In genomic region chrX:153430796-153431195, GRCh38 we compare ENCODE assay signal across 34 cellular contexts. TPM values are rescaled to one million over a fixed set of nuclear protein-coding genes. Genes with fewer than 3 reads are reported as not detected.
"Had no signal": no experiment of that assay in that cellular context is flagged by ENCODE, and none has a peak within 500 bp of the region (broad histone marks: within the 10 kb centered on the region; RNA-seq: fewer than 3 reads in every experiment).

No MANE protein-coding gene starts in this region.

- H3K9me3 ChIP-seq: neutrophil, ovary, prostate gland, right lobe of liver, thoracic aorta, thyroid gland, tibial nerve had no signal

- ATAC-seq: naive thymus-derived CD8-positive, alpha-beta T cell; natural killer cell treated with Interleukin-12 subunit alpha and Interleukin-12 subunit beta and Interleukin-15 and Interleukin-18, amount 100 ng/mL, for 72 hours; right cardiac atrium; right lobe of liver; stimulated activated effector memory CD8-positive, alpha-beta T cell treated with anti-CD3 and anti-CD28 coated beads, Interleukin-12 subunit alpha, Interleukin-12 subunit beta, amount 100 ng/mL, for 72 hours; stimulated activated naive B cell treated with anti-CD40 and anti-IgM and Interleukin-4, amounts not matched to agents 10 μg/mL and 1 μg/mL and 100 μg/mL, for 72 hours had no signal

- H3K4me2 ChIP-seq: smooth muscle cell had no signal

- H3K36me3 ChIP-seq: neutrophil, ovary, prostate gland, right lobe of liver, spleen, stomach, thoracic aorta, thyroid gland, tibial nerve, upper lobe of left lung, vagina had no signal

- H3K4me1 ChIP-seq: parathyroid adenoma, prostate gland, right lobe of liver, spleen, stomach, tibial nerve, upper lobe of left lung, vagina had no signal

- H3K4me3 ChIP-seq: ovary, prostate gland, right lobe of liver, skin epidermis, smooth muscle cell, spleen, stomach, thoracic aorta, thyroid gland, tibial nerve, upper lobe of left lung, vagina had no signal

- H3K79me2 ChIP-seq: parathyroid adenoma had no signal

- H3K27me3 ChIP-seq: neutrophil, ovary, thyroid gland, upper lobe of left lung, vagina had no signal

- DNase-seq: naive B cell; naive thymus-derived CD8-positive, alpha-beta T cell; nephron progenitor cell; nucleus accumbens; ovary; right cardiac atrium; right lobe of liver; spleen; stimulated activated CD4-positive, alpha-beta T cell treated with anti-CD3 and anti-CD28 coated beads, Interleukin-12 subunit alpha, Interleukin-12 subunit beta, amount 100 ng/mL, for 4 hours; stimulated activated CD4-positive, alpha-beta T cell treated with anti-CD3 and anti-CD28 coated beads, Interleukin-1b, Interleukin-23, amount 100 ng/mL, for 48 hours; stimulated activated CD4-positive, alpha-beta T cell treated with anti-CD3 and anti-CD28 coated beads, Interleukin-2, amount 100 ng/mL, for 48 hours; stimulated activated CD4-positive, alpha-beta T cell treated with anti-CD3 and anti-CD28 coated beads, Interleukin-4, amount 100 ng/mL, for 24 hours; stimulated activated naive B cell treated with anti-CD40 and anti-IgM and Interleukin-4, amounts not matched to agents 10 μg/mL and 1 μg/mL and 100 μg/mL, for 72 hours; stimulated activated naive CD4-positive, alpha-beta T cell treated with Interleukin-2 at 50 U/mL for 16 hours; stomach; thyroid gland; trophoblast cell; upper lobe of left lung had no signal

- H2AFZ ChIP-seq: parathyroid adenoma had no signal

- H3K27ac ChIP-seq: neutrophil, ovary, parathyroid adenoma, prostate gland, right lobe of liver, skin epidermis, spleen, stomach, thoracic aorta, thyroid gland, tibial nerve, upper lobe of left lung, vagina had no signal

RNA-seq across cellular contexts. Expression of gene ZFP92, which starts 19.5 kb away (rescaled TPM):
- total RNA-seq: myocyte had no signal

RNA-seq across cellular contexts. Expression of gene PNMA6E, which starts 29.6 kb away (rescaled TPM):
- total RNA-seq: myocyte; naive thymus-derived CD8-positive, alpha-beta T cell; natural killer cell treated with Interleukin-12 subunit alpha and Interleukin-12 subunit beta and Interleukin-15 and Interleukin-18, amount 100 ng/mL, for 72 hours; neural crest cell; pulmonary artery endothelial cell; right cardiac atrium; right lobe of liver; smooth muscle cell; spleen; stomach; subcutaneous adipose tissue; temporal lobe; thoracic aorta; thyroid gland; tibial nerve; ureter; vagina had no signal
- polyA plus RNA-seq: naive thymus-derived CD8-positive, alpha-beta T cell; right cardiac atrium; smooth muscle cell; spleen; stomach had no signal
